8 cellular contexts compared by ENCODE assay signal in the genomic region with DNA sequence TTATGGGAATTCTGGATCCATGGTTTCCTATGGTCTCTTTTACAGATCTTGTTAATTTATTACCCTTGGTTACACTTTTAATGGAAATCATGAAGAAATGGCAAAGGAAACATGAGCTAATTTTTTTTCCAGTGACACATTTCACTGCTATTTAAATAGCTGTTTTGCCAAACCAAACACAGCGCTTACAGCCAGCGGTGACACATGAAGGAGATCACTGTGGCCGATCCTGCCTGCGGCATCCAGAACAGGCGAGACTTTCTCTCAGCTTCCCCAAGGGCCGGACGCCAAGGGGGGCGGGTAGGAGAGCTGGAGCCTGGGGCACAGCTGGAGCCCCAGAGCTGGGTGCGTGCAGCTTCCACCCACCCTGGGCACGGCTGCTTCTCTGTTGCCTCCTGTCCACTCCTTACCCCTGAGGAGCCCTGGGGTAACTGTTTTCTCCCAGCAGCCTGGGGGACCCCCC.
A peak's percentile ranks its signal among the peaks of the same experiment; 100 is the strongest.
DNase-seq lines count a peak whose midpoint lies in the region; ATAC-seq, FAIRE-seq and TF ChIP-seq lines count a peak whose summit lies in the region.

No MANE protein-coding gene starts in this region.

- H3K27ac ChIP-seq in keratinocyte (ENCODE audit: control insufficient read depth, insufficient read depth, low read length): no peak overlapping the region

- H3K36me3 ChIP-seq in keratinocyte (ENCODE audit: control insufficient read depth in 2 of 2, extremely low read depth in 1 of 2, insufficient read depth in 2 of 2, low read length in 2 of 2): no peaks in the 10 kb centered on the region

- H3K27me3 ChIP-seq in keratinocyte (ENCODE audit: control insufficient read depth, extremely low read depth, insufficient read depth, low read length): peaks cover 11% of the 10 kb centered on the region

- H3K9me3 ChIP-seq in keratinocyte (ENCODE audit: control insufficient read depth, low read depth, low read length): no peaks in the 10 kb centered on the region

- no peaks in the 10 kb centered on the region for H4K20me1 ChIP-seq in keratinocyte (ENCODE audit: control insufficient read depth, extremely low read depth, insufficient read depth, low read length)

- TF ChIP-seq CTCF in astrocyte of the spinal cord (IDR thresholded peaks at IDR 0.05; ENCODE audit: low read depth, low read length) (no peak), keratinocyte (optimal IDR thresholded peaks at IDR 0.05 in 1 of 3, IDR thresholded peaks at IDR 0.05 in 1 of 3, conservative IDR thresholded peaks at IDR 0.05 in 1 of 3; ENCODE audit: extremely low read depth in 1 of 3, insufficient read depth in 2 of 3, low read length in 3 of 3) (no peak)

- DNase-seq in HPDE6-E6E7 (ENCODE audit: extremely low spot score) (peak; percentile 57), astrocyte of the spinal cord (ENCODE audit: low read depth, low spot score) (peak; percentile 97), keratinocyte (ENCODE audit: low read depth, low spot score) (no peak), SKM-1 (lab: John Stamatoyannopoulos, UW; ENCODE audit: unreplicated experiment) (no peak)
- DNase-seq in stimulated activated naive B cell treated with anti-CD40 and anti-IgM and Interleukin-4, amounts not matched to agents 10 μg/mL and 1 μg/mL and 100 μg/mL, for 72 hours: no peak
- DNase-seq in activated CD4-positive, CD25-positive, alpha-beta regulatory T cell (lab: John Stamatoyannopoulos, UW): no peak

- H3K4me3 ChIP-seq in astrocyte of the spinal cord (ENCODE audit: low read depth, low read length) (no peak overlapping the region), keratinocyte (ENCODE audit: control insufficient read depth in 2 of 3, extremely low read depth in 1 of 3, insufficient read depth in 2 of 3, low read depth in 1 of 3, low read length in 3 of 3) (no peak overlapping the region)

- peak; percentile 16 for ATAC-seq in stimulated activated naive B cell treated with anti-CD40 and anti-IgM and Interleukin-4, amounts not matched to agents 10 μg/mL and 1 μg/mL and 100 μg/mL, for 72 hours (replicated peaks)
- no peak for ATAC-seq in GM21576 (IDR thresholded peaks at IDR 0.05; ENCODE audit: unreplicated experiment)
- ATAC-seq in GM21825 (IDR thresholded peaks at IDR 0.05; ENCODE audit: unreplicated experiment): no peak

- dilution Hi-C loops in keratinocyte (cut with MboI; ENCODE audit: extremely low pct_ligation_motif_present, low sequenced_read_pairs): no loop called here

- no peak for FAIRE-seq in keratinocyte (lab: Jason Lieb, UNC)

- no peaks in the 10 kb centered on the region for H3K79me2 ChIP-seq in keratinocyte (ENCODE audit: control insufficient read depth, insufficient read depth, low read length)

- H3K4me2 ChIP-seq in keratinocyte (ENCODE audit: control insufficient read depth, extremely low read depth, insufficient read depth, low read depth, low read length): peak overlapping the region; percentile 18

- no peaks in the 10 kb centered on the region for H3K9me1 ChIP-seq in keratinocyte (ENCODE audit: control insufficient read depth, extremely low read depth, insufficient read depth, low read length)

- no peaks in the 10 kb centered on the region for H3K36me3 Mint-ChIP-seq in stimulated activated naive B cell treated with anti-CD40 and anti-IgM and Interleukin-4, amounts not matched to agents 10 μg/mL and 1 μg/mL and 100 μg/mL, for 72 hours

- no peak overlapping the region for H3K9ac ChIP-seq in keratinocyte (ENCODE audit: control insufficient read depth, extremely low read depth, insufficient read depth, low read length)

- no peak overlapping the region for H3K27ac Mint-ChIP-seq in stimulated activated naive B cell treated with anti-CD40 and anti-IgM and Interleukin-4, amounts not matched to agents 10 μg/mL and 1 μg/mL and 100 μg/mL, for 72 hours

- H3K27me3 Mint-ChIP-seq in stimulated activated naive B cell treated with anti-CD40 and anti-IgM and Interleukin-4, amounts not matched to agents 10 μg/mL and 1 μg/mL and 100 μg/mL, for 72 hours: peaks cover 18 to 21% of the 10 kb centered on the region in 2 donors

- in situ Hi-C loops in astrocyte of the spinal cord (cut with HindIII; ENCODE audit: low sequenced_read_pairs): no loop called here

- H3K4me1 ChIP-seq in keratinocyte (ENCODE audit: control insufficient read depth, extremely low read depth, insufficient read depth, low read length): peaks cover 4% of the 10 kb centered on the region

- H3K4me3 Mint-ChIP-seq in stimulated activated naive B cell treated with anti-CD40 and anti-IgM and Interleukin-4, amounts not matched to agents 10 μg/mL and 1 μg/mL and 100 μg/mL, for 72 hours: no peak overlapping the region

- peaks cover 4 to 8% of the 10 kb centered on the region in 2 donors for H3K4me1 Mint-ChIP-seq in stimulated activated naive B cell treated with anti-CD40 and anti-IgM and Interleukin-4, amounts not matched to agents 10 μg/mL and 1 μg/mL and 100 μg/mL, for 72 hours

- H3K9me3 Mint-ChIP-seq in stimulated activated naive B cell treated with anti-CD40 and anti-IgM and Interleukin-4, amounts not matched to agents 10 μg/mL and 1 μg/mL and 100 μg/mL, for 72 hours: no peaks in the 10 kb centered on the region

- H2AFZ ChIP-seq in keratinocyte (ENCODE audit: control insufficient read depth, low read length): no peak overlapping the region

Comparison
In these comparisons a context has a peak if more than half of its experiments do, and no peak if none do; other contexts are left out.
1. DNase-seq: peak in HPDE6-E6E7 (single experiment) and astrocyte of the spinal cord (single experiment); none in keratinocyte (single experiment), stimulated activated naive B cell treated with anti-CD40 and anti-IgM and Interleukin-4, amounts not matched to agents 10 μg/mL and 1 μg/mL and 100 μg/mL, for 72 hours (single experiment), SKM-1 (single experiment) and activated CD4-positive, CD25-positive, alpha-beta regulatory T cell (0 of 4).
2. ATAC-seq: peak in stimulated activated naive B cell treated with anti-CD40 and anti-IgM and Interleukin-4, amounts not matched to agents 10 μg/mL and 1 μg/mL and 100 μg/mL, for 72 hours (2 of 2); none in GM21576 (single experiment) and GM21825 (single experiment).